In the genomic region with DNA sequence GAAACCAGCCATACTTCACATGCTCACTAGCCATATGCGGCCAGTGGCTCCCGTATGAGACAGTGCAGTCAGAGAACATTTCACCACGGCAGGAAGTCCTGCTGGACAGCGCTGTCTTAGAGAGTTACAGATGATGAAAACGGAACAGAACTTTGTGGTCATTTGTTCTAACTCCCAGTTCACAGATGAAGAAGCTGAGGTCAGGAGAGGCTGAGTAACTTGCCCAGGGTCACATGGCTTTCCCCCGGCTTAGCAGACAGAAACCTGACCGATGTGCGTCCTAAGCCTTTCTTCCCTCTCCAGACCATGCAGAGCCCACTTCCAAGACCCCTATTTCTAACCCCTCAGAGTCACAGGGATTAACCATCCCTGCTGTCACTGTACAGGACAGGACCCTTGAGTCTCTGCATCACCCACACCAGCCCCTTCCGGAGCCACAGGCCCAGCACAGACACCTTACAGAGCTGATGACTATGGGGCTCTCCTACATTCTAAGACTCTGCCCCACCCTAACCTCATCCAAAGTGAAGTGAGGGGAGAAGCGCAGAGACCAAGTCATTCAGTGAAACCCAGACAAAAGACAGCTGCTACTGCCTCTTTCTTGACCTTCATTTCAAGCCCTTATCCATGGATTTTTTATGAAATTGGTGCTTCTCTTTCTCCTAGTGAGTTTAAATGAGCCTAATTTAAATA, we compare ENCODE assay signal across 10 cellular contexts.
DNase-seq lines count a peak whose midpoint lies in the region; ATAC-seq and TF ChIP-seq lines count a peak whose summit lies in the region.
"Had no signal": no experiment of that assay in that cellular context is flagged by ENCODE, and none has a peak within 500 bp of the region (broad histone marks: within the 10 kb centered on the region; RNA-seq: fewer than 3 reads in every experiment).

No MANE protein-coding gene starts in this region.

- peaks cover 41% of the 10 kb centered on the region for H3K4me1 ChIP-seq in DND-41 (ENCODE audit: insufficient read depth, low read length)
- H3K4me1 ChIP-seq in CD4-positive, alpha-beta memory T cell (ENCODE audit: insufficient read depth, low read length), result no peaks in the 10 kb centered on the region
- H3K4me1 ChIP-seq: Caco-2, tibial artery had no signal

- POLR2A ChIA-PET in CD4-positive, alpha-beta memory T cell (lab: Charles Lee; ENCODE audit: partially characterized antibody), result no interaction called here

- peak overlapping the region; percentile 90 for H3K27ac Mint-ChIP-seq in T-helper 1 cell treated with Interleukin-12 subunit alpha and Interleukin-12 subunit beta and Interleukin-4 antibody, amounts not matched to agents 30 μg/mL and 1 μg/mL, for 36 hours
- peak overlapping the region in 1 of 7 donors; percentile 72 for H3K27ac Mint-ChIP-seq in CD4-positive, alpha-beta memory T cell

- no peak for TF ChIP-seq CTCF in DND-41 (IDR thresholded peaks at IDR 0.05; ENCODE audit: borderline replicate concordance, extremely low read depth, low read length, poor library complexity, severe bottlenecking)

- no peaks in the 10 kb centered on the region for H3K9me3 ChIP-seq in DND-41 (ENCODE audit: insufficient read depth, low read length, severe bottlenecking)
- no peaks in the 10 kb centered on the region for H3K9me3 ChIP-seq in CD4-positive, alpha-beta memory T cell (ENCODE audit: control insufficient read depth in 1 of 2, low read length in 2 of 2)
- H3K9me3 ChIP-seq: Caco-2, tibial artery had no signal

- H2AFZ ChIP-seq in DND-41 (ENCODE audit: low read depth, low read length), result no peak overlapping the region

- no peak overlapping the region for H3K4me3 ChIP-seq in DND-41 (ENCODE audit: low read depth in 1 of 2, low read length in 2 of 2)
- no peak overlapping the region for H3K4me3 ChIP-seq in CD4-positive, alpha-beta memory T cell (ENCODE audit: low read length in 2 of 2)
- H3K4me3 ChIP-seq: tibial artery had no signal

- no peaks in the 10 kb centered on the region for H3K27me3 ChIP-seq in DND-41 (ENCODE audit: insufficient read depth, low read length, poor library complexity)
- H3K27me3 ChIP-seq in CD4-positive, alpha-beta memory T cell (ENCODE audit: insufficient read depth, low read length), result no peaks in the 10 kb centered on the region
- H3K27me3 ChIP-seq: tibial artery had no signal

- no peaks in the 10 kb centered on the region for H3K9me3 Mint-ChIP-seq in T-helper 1 cell treated with Interleukin-12 subunit alpha and Interleukin-12 subunit beta and Interleukin-4 antibody, amounts not matched to agents 30 μg/mL and 1 μg/mL, for 36 hours
- no peaks in the 10 kb centered on the region for H3K9me3 Mint-ChIP-seq in CD4-positive, alpha-beta memory T cell

- ATAC-seq in DND-41 (ENCODE audit: insufficient read depth, low read depth), result no peak
- peak; percentile 73 for ATAC-seq in GM19372 (IDR thresholded peaks at IDR 0.05; ENCODE audit: low read depth, unreplicated experiment)
- peak; percentile 66 for ATAC-seq in HG03039 (IDR thresholded peaks at IDR 0.05; ENCODE audit: unreplicated experiment)
- no peak for ATAC-seq in Right ventricle myocardium inferior

- DNase-seq in DND-41, result no peak
- DNase-seq in NCI-H1092 treated with DMSO at 0.1 percent for 48 hours (lab: John Stamatoyannopoulos, UW), result no peak
- DNase-seq in dermis blood vessel endothelial cell, result no peak
- no peak for DNase-seq in CD4-positive, alpha-beta memory T cell
- no peak for DNase-seq in Right ventricle myocardium inferior (ENCODE audit: missing footprints)
- DNase-seq: tibial artery had no signal

- H3K36me3 ChIP-seq in DND-41 (ENCODE audit: insufficient read depth, low read length), result peaks cover 9% of the 10 kb centered on the region
- no peaks in the 10 kb centered on the region for H3K36me3 ChIP-seq in CD4-positive, alpha-beta memory T cell (ENCODE audit: insufficient read depth, low read length)

- H3K9ac ChIP-seq in DND-41 (ENCODE audit: low read depth, low read length), result no peak overlapping the region

- CTCF ChIA-PET in CD4-positive, alpha-beta memory T cell (lab: Charles Lee; ENCODE audit: partially characterized antibody), result interaction anchor here (1.9 kb wide), 1 partner anchor 13 kb away, joined by 5 read pairs; no protein-coding TSS in a partner anchor

- H3K27me3 Mint-ChIP-seq in T-helper 1 cell treated with Interleukin-12 subunit alpha and Interleukin-12 subunit beta and Interleukin-4 antibody, amounts not matched to agents 30 μg/mL and 1 μg/mL, for 36 hours (ENCODE audit: low read depth), result no peaks in the 10 kb centered on the region
- peaks cover 5 to 19% of the 10 kb centered on the region in 2 donors for H3K27me3 Mint-ChIP-seq in CD4-positive, alpha-beta memory T cell

- H3K36me3 Mint-ChIP-seq in T-helper 1 cell treated with Interleukin-12 subunit alpha and Interleukin-12 subunit beta and Interleukin-4 antibody, amounts not matched to agents 30 μg/mL and 1 μg/mL, for 36 hours (ENCODE audit: low read depth), result peaks cover 6% of the 10 kb centered on the region
- no peaks in the 10 kb centered on the region for H3K36me3 Mint-ChIP-seq in CD4-positive, alpha-beta memory T cell

- no peak overlapping the region for H3K4me2 ChIP-seq in DND-41 (ENCODE audit: insufficient read depth, low read length)

- peak overlapping the region; percentile 28 for H3K27ac ChIP-seq in DND-41 (ENCODE audit: low read length)
- H3K27ac ChIP-seq in CD4-positive, alpha-beta memory T cell (ENCODE audit: low read depth, low read length), result no peak overlapping the region
- H3K27ac ChIP-seq: tibial artery had no signal

- peak overlapping the region; percentile 39 for H3K4me3 Mint-ChIP-seq in T-helper 1 cell treated with Interleukin-12 subunit alpha and Interleukin-12 subunit beta and Interleukin-4 antibody, amounts not matched to agents 30 μg/mL and 1 μg/mL, for 36 hours
- H3K4me3 Mint-ChIP-seq in CD4-positive, alpha-beta memory T cell, result no peak overlapping the region

- peaks cover 46% of the 10 kb centered on the region for H3K4me1 Mint-ChIP-seq in T-helper 1 cell treated with Interleukin-12 subunit alpha and Interleukin-12 subunit beta and Interleukin-4 antibody, amounts not matched to agents 30 μg/mL and 1 μg/mL, for 36 hours (ENCODE audit: low read depth)
- H3K4me1 Mint-ChIP-seq in CD4-positive, alpha-beta memory T cell, result peaks cover 0 to 5% (median 3%) of the 10 kb centered on the region in 4 donors

- H4K20me1 ChIP-seq in DND-41 (ENCODE audit: insufficient read depth, low read length), result no peaks in the 10 kb centered on the region

- no peaks in the 10 kb centered on the region for H3K79me2 ChIP-seq in DND-41 (ENCODE audit: insufficient read depth, low read length)

- intact Hi-C loops in CD4-positive, alpha-beta memory T cell (cut with micrococcal nuclease), result no loop called here
- intact Hi-C loops in Right ventricle myocardium inferior (cut with DNase I), result no loop called here

Comparison
In these comparisons a context has a peak if more than half of its experiments do, and no peak if none do; other contexts are left out.
1. ATAC-seq: peak in GM19372 (single experiment) and HG03039 (single experiment); none in DND-41 (single experiment) and Right ventricle myocardium inferior (single experiment).